1 cellular context compared by ENCODE assay signal in the genomic region with DNA sequence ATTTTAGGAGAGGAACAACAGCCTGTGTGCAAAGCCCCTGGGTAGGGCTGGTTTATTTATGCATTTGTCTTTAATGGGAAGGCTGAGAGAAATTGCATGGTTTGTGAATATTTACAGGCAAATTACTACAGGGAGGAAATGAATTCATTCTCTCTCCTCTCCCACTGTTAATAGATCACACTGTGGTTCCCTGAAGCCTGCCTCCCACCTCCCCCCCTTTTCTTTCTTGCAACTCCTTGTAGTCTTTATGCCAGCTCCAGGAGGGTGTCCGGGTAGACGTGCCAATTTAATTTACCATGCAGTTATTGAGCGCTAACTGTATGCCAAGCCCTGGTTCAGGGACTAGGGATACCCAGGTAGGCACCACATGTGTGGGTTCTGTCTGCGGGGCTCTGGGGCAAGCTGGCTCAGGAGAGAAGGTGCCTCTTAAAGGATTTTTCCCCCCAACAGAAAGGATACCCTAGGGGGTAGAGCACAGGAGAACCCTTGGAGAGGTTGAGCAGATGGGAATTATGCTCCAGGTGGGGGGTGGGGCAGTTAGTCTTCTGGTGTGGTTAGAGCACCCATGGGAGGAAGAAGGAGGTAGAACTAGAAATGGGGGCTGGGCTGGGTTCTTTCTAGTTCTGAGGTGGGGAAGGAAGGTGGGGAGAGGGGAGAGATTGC.
TF ChIP-seq lines count a peak whose summit lies in the region.

No MANE protein-coding gene starts in this region.

TF ChIP-seq in GM23338, 12 proteins besides CTCF, POLR2A, EP300 and RAD21 (continued from another document):
- TF ChIP-seq REST (IDR thresholded peaks at IDR 0.05; ENCODE audit: unreplicated experiment) (no peak), STAT1 (IDR thresholded peaks at IDR 0.05; ENCODE audit: unreplicated experiment) (no peak), ZNF114 (CRISPR knock-in tag; IDR thresholded peaks at IDR 0.05) (no peak), NANOG (IDR thresholded peaks at IDR 0.05; ENCODE audit: borderline replicate concordance) (no peak), CREB1 (CRISPR knock-in tag; IDR thresholded peaks at IDR 0.05; ENCODE audit: low read depth) (no peak), ZNF331 (CRISPR knock-in tag; IDR thresholded peaks at IDR 0.05; ENCODE audit: low read depth) (no peak)
- TF ChIP-seq, protein P1, sequence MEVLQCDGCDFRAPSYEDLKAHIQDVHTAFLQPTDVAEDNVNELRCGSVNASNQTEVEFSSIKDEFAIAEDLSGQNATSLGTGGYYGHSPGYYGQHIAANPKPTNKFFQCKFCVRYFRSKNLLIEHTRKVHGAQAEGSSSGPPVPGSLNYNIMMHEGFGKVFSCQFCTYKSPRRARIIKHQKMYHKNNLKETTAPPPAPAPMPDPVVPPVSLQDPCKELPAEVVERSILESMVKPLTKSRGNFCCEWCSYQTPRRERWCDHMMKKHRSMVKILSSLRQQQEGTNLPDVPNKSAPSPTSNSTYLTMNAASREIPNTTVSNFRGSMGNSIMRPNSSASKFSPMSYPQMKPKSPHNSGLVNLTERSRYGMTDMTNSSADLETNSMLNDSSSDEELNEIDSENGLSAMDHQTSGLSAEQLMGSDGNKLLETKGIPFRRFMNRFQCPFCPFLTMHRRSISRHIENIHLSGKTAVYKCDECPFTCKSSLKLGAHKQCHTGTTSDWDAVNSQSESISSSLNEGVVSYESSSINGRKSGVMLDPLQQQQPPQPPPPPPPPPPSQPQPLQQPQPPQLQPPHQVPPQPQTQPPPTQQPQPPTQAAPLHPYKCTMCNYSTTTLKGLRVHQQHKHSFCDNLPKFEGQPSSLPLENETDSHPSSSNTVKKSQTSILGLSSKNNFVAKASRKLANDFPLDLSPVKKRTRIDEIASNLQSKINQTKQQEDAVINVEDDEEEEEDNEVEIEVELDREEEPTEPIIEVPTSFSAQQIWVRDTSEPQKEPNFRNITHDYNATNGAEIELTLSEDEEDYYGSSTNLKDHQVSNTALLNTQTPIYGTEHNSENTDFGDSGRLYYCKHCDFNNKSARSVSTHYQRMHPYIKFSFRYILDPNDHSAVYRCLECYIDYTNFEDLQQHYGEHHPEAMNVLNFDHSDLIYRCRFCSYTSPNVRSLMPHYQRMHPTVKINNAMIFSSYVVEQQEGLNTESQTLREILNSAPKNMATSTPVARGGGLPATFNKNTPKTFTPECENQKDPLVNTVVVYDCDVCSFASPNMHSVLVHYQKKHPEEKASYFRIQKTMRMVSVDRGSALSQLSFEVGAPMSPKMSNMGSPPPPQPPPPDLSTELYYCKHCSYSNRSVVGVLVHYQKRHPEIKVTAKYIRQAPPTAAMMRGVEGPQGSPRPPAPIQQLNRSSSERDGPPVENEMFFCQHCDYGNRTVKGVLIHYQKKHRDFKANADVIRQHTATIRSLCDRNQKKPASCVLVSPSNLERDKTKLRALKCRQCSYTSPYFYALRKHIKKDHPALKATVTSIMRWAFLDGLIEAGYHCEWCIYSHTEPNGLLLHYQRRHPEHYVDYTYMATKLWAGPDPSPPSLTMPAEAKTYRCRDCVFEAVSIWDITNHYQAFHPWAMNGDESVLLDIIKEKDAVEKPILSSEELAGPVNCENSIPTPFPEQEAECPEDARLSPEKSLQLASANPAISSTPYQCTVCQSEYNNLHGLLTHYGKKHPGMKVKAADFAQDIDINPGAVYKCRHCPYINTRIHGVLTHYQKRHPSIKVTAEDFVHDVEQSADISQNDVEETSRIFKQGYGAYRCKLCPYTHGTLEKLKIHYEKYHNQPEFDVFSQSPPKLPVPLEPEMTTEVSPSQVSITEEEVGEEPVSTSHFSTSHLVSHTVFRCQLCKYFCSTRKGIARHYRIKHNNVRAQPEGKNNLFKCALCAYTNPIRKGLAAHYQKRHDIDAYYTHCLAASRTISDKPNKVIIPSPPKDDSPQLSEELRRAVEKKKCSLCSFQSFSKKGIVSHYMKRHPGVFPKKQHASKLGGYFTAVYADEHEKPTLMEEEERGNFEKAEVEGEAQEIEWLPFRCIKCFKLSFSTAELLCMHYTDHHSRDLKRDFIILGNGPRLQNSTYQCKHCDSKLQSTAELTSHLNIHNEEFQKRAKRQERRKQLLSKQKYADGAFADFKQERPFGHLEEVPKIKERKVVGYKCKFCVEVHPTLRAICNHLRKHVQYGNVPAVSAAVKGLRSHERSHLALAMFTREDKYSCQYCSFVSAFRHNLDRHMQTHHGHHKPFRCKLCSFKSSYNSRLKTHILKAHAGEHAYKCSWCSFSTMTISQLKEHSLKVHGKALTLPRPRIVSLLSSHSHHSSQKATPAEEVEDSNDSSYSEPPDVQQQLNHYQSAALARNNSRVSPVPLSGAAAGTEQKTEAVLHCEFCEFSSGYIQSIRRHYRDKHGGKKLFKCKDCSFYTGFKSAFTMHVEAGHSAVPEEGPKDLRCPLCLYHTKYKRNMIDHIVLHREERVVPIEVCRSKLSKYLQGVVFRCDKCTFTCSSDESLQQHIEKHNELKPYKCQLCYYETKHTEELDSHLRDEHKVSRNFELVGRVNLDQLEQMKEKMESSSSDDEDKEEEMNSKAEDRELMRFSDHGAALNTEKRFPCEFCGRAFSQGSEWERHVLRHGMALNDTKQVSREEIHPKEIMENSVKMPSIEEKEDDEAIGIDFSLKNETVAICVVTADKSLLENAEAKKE (CRISPR knock-in tag; IDR thresholded peaks at IDR 0.05), result no peak
TF ChIP-seq in GM23338: peak in this region for 0.
